In the genomic region with DNA sequence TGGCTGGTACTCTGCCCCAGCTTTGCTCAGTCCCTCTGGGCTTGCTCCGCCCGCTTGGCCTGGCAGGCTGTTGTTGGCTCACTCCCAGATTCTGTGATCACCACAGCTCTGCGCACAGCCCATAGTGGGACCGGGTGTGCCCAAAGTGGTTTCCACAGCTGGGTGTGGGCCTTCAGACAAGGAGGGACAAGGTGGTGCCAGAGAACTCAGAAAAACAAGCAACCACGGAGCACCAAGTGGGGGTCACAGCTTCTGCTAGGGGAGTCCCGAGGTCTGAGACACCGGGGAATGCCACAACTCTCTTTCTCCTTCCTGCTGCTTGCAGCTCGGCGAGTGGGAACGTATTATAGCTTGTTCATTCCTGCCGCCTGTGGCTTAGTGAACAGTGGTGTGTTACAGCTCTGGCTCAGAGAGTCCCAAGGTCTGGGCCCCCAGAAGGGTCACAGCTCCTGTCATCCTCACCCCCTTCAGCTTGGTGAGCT, we compare ENCODE assay signal across 8 cellular contexts. TPM values are rescaled to one million over a fixed set of nuclear protein-coding genes. Genes with fewer than 3 reads are reported as not detected.
DNase-seq lines count a peak whose midpoint lies in the region; ATAC-seq lines count a peak whose summit lies in the region.

No MANE protein-coding gene starts in this region.

- CTCF ChIA-PET in activated CD8-positive, alpha-beta memory T cell treated with anti-CD3 and anti-CD28 coated beads, Interleukin-2, amount 10 ng/mL, durations not matched to agents 7 days and 5 days (lab: Charles Lee) = no interaction called here
- CTCF ChIA-PET in activated CD4-positive, alpha-beta memory T cell treated with anti-CD3 and anti-CD28 coated beads for 36 hours (lab: Charles Lee) = no interaction called here

- H3K4me1 Mint-ChIP-seq in activated CD8-positive, alpha-beta memory T cell treated with anti-CD3 and anti-CD28 coated beads, Interleukin-2, amount 10 ng/mL, durations not matched to agents 7 days and 5 days = no peaks in the 10 kb centered on the region
- no peaks in the 10 kb centered on the region for H3K4me1 Mint-ChIP-seq in activated CD4-positive, alpha-beta memory T cell treated with anti-CD3 and anti-CD28 coated beads for 36 hours (ENCODE audit: low read depth)

- no peak overlapping the region for H3K27ac Mint-ChIP-seq in activated CD8-positive, alpha-beta memory T cell treated with anti-CD3 and anti-CD28 coated beads, Interleukin-2, amount 10 ng/mL, durations not matched to agents 7 days and 5 days
- H3K27ac Mint-ChIP-seq in activated CD4-positive, alpha-beta memory T cell treated with anti-CD3 and anti-CD28 coated beads for 36 hours = no peak overlapping the region

- H3K9me3 Mint-ChIP-seq in activated CD8-positive, alpha-beta memory T cell treated with anti-CD3 and anti-CD28 coated beads, Interleukin-2, amount 10 ng/mL, durations not matched to agents 7 days and 5 days (ENCODE audit: low read depth) = no peaks in the 10 kb centered on the region
- H3K9me3 Mint-ChIP-seq in activated CD4-positive, alpha-beta memory T cell treated with anti-CD3 and anti-CD28 coated beads for 36 hours = no peaks in the 10 kb centered on the region

- DNase-seq in renal cortical epithelial cell (ENCODE audit: low read depth) (peak; percentile 53), pons (ENCODE audit: low spot score) (no peak), T-helper 1 cell (no peak)
- no peak for DNase-seq in activated CD8-positive, alpha-beta memory T cell treated with anti-CD3 and anti-CD28 coated beads, Interleukin-2, amount 10 ng/mL, durations not matched to agents 7 days and 5 days
- no peak for DNase-seq in activated CD4-positive, alpha-beta memory T cell treated with anti-CD3 and anti-CD28 coated beads for 36 hours

- intact Hi-C loops in activated CD4-positive, alpha-beta memory T cell treated with anti-CD3 and anti-CD28 coated beads for 36 hours (cut with micrococcal nuclease) = no loop called here

- no peak overlapping the region for H3K4me3 Mint-ChIP-seq in activated CD8-positive, alpha-beta memory T cell treated with anti-CD3 and anti-CD28 coated beads, Interleukin-2, amount 10 ng/mL, durations not matched to agents 7 days and 5 days
- H3K4me3 Mint-ChIP-seq in activated CD4-positive, alpha-beta memory T cell treated with anti-CD3 and anti-CD28 coated beads for 36 hours = no peak overlapping the region

- peak; percentile 19 for ATAC-seq in GM18870 (IDR thresholded peaks at IDR 0.05; ENCODE audit: unreplicated experiment)
- ATAC-seq in HG03378 (IDR thresholded peaks at IDR 0.05; ENCODE audit: unreplicated experiment) = peak; percentile 33
- peak; percentile 95 for ATAC-seq in esophagus mucosa
- no peak for ATAC-seq in activated CD8-positive, alpha-beta memory T cell treated with anti-CD3 and anti-CD28 coated beads, Interleukin-2, amount 10 ng/mL, durations not matched to agents 7 days and 5 days

- POLR2A ChIA-PET in activated CD4-positive, alpha-beta memory T cell treated with anti-CD3 and anti-CD28 coated beads for 36 hours (lab: Charles Lee) = no interaction called here

- no peaks in the 10 kb centered on the region for H3K27me3 Mint-ChIP-seq in activated CD8-positive, alpha-beta memory T cell treated with anti-CD3 and anti-CD28 coated beads, Interleukin-2, amount 10 ng/mL, durations not matched to agents 7 days and 5 days
- no peaks in the 10 kb centered on the region for H3K27me3 Mint-ChIP-seq in activated CD4-positive, alpha-beta memory T cell treated with anti-CD3 and anti-CD28 coated beads for 36 hours

- no peaks in the 10 kb centered on the region for H3K36me3 Mint-ChIP-seq in activated CD8-positive, alpha-beta memory T cell treated with anti-CD3 and anti-CD28 coated beads, Interleukin-2, amount 10 ng/mL, durations not matched to agents 7 days and 5 days
- H3K36me3 Mint-ChIP-seq in activated CD4-positive, alpha-beta memory T cell treated with anti-CD3 and anti-CD28 coated beads for 36 hours = no peaks in the 10 kb centered on the region

RNA-seq across cellular contexts. Expression of gene KYNU, which starts 9.1 kb away (rescaled TPM):
- total RNA-seq in esophagus mucosa = 33.6 TPM
- total RNA-seq in renal cortical epithelial cell = 1.6 and 6.1 TPM in 2 replicates
- not detected for total RNA-seq in activated CD8-positive, alpha-beta memory T cell treated with anti-CD3 and anti-CD28 coated beads, Interleukin-2, amount 10 ng/mL, durations not matched to agents 7 days and 5 days
- not detected for total RNA-seq in activated CD4-positive, alpha-beta memory T cell treated with anti-CD3 and anti-CD28 coated beads for 36 hours
